8 cellular contexts compared by ENCODE assay signal in genomic region chr1:61253059-61253735, GRCh38.
DNase-seq lines count a peak whose midpoint lies in the region; ATAC-seq and TF ChIP-seq lines count a peak whose summit lies in the region.

No MANE protein-coding gene starts in this region.

- no peak for TF ChIP-seq CTCF in parathyroid adenoma (IDR thresholded peaks at IDR 0.05)

- no peaks in the 10 kb centered on the region for H3K9me2 ChIP-seq in GM23248 (ENCODE audit: insufficient read depth)

- no peak overlapping the region for H3K27ac ChIP-seq in GM23248
- peak overlapping the region; percentile 64 for H3K27ac ChIP-seq in epithelial cell of prostate
- H3K27ac ChIP-seq in parathyroid adenoma, result peak overlapping the region; percentile 42

- H3K36me3 ChIP-seq in GM23248 (ENCODE audit: low read depth) (no peaks in the 10 kb centered on the region), parathyroid adenoma (ENCODE audit: control insufficient read depth, insufficient read depth, low read length) (no peaks in the 10 kb centered on the region)

- H4K20me1 ChIP-seq in GM23248 (ENCODE audit: insufficient read depth), result no peaks in the 10 kb centered on the region

- peaks cover 11% of the 10 kb centered on the region; the same call in 1 of the 2 replicates for H3K4me1 ChIP-seq in GM23248 (ENCODE audit: insufficient read depth)
- peaks cover 5% of the 10 kb centered on the region for H3K4me1 ChIP-seq in parathyroid adenoma

- H3K9me3 ChIP-seq in GM23248 (ENCODE audit: low read depth), result no peaks in the 10 kb centered on the region
- no peaks in the 10 kb centered on the region for H3K9me3 ChIP-seq in parathyroid adenoma (ENCODE audit: control insufficient read depth, low read length)

- H3K4me2 ChIP-seq in GM23248 (ENCODE audit: unreplicated experiment), result no peak overlapping the region
- H3K4me2 ChIP-seq in parathyroid adenoma (ENCODE audit: low read length), result no peak overlapping the region

- H3K9ac ChIP-seq in GM23248, result no peak overlapping the region
- no peak overlapping the region for H3K9ac ChIP-seq in parathyroid adenoma

- no peaks in the 10 kb centered on the region for H3K79me2 ChIP-seq in GM23248 (ENCODE audit: insufficient read depth)
- H3K79me2 ChIP-seq in parathyroid adenoma, result peaks cover 19% of the 10 kb centered on the region

- ATAC-seq in HG03442 (IDR thresholded peaks at IDR 0.05; ENCODE audit: unreplicated experiment) (no peak), HG02885 (IDR thresholded peaks at IDR 0.05; ENCODE audit: poor library complexity, unreplicated experiment) (no peak), HG02870 (IDR thresholded peaks at IDR 0.05; ENCODE audit: unreplicated experiment) (no peak), HG03159 (IDR thresholded peaks at IDR 0.05; ENCODE audit: unreplicated experiment) (no peak)

- peak; percentile 33 for DNase-seq in GM23248
- DNase-seq in NCI-H69 (lab: John Stamatoyannopoulos, UW), result peak; percentile 93
- DNase-seq in epithelial cell of prostate (ENCODE audit: low read depth, low spot score), result peak; percentile 57

- H3K27me3 ChIP-seq in GM23248 (replicated peaks; ENCODE audit: insufficient read depth) (no peaks in the 10 kb centered on the region), parathyroid adenoma (ENCODE audit: control insufficient read depth, insufficient read depth, low read length) (no peaks in the 10 kb centered on the region)

- no peaks in the 10 kb centered on the region for H3F3A ChIP-seq in GM23248 (ENCODE audit: insufficient read depth)

- in situ Hi-C loops in GM23248 (cut with MboI), result no loop called here

- WGBS in GM23248 (ENCODE audit: low coverage in 1 of 2, low lambda C conversion rate in 2 of 2, missing lambda C conversion rate in 2 of 2), 2 experiments, result 98 to 100% methylated on average over 2 of the region's 2 CpGs

- no peak overlapping the region for H2AFZ ChIP-seq in GM23248
- no peak overlapping the region for H2AFZ ChIP-seq in parathyroid adenoma

- H3K4me3 ChIP-seq in GM23248 (no peak overlapping the region), parathyroid adenoma (ENCODE audit: low read depth, low read length) (no peak overlapping the region)

Comparison
In these comparisons a context has a peak if more than half of its experiments do, and no peak if none do; other contexts are left out.
1. DNase-seq: peak in every context shown above with its lines; median percentile 93 in NCI-H69; 57 in epithelial cell of prostate; 33 in GM23248.